Comparison of ENCODE assay signal across 14 cellular contexts in the genomic region with DNA sequence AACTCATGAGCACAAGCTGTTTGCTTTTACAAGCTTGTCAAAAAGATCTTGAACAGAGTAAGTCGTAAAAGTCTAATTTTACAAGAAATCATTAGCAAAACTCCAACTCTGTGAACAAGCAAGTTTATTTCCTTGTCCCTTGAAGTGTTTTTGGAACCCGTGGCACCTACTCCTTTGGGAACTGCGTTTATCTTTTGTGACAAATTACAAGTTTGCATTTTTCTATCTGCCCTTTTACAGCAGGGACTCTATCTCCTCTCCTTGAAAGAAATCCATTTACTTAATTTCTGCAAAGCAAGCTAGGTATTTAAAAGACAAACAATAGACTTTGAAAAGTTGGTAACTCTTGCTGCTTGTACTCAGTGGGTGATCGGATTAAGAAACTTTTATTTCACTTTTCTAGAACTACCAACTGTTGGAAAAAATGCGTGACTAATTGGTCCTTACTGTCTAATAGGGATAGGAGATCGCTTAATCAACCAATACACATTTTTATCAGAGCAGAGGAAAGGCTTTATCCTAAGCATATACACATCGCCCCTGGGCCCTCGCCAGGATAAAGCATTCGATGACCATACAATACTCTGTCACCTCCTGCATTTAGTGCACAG. TPM values are rescaled to one million over a fixed set of nuclear protein-coding genes. Genes with fewer than 3 reads are reported as not detected.
DNase-seq lines count a peak whose midpoint lies in the region; ATAC-seq and TF ChIP-seq lines count a peak whose summit lies in the region.
"Had no signal": no experiment of that assay in that cellular context is flagged by ENCODE, and none has a peak within 500 bp of the region (broad histone marks: within the 10 kb centered on the region; RNA-seq: fewer than 3 reads in every experiment).

No MANE protein-coding gene starts in this region.

- no peak overlapping the region for H2BK5ac ChIP-seq in mesenchymal stem cell (ENCODE audit: low read depth, low read length, poor library complexity, severe bottlenecking)

- H3K36me3 ChIP-seq in mesenchymal stem cell (ENCODE audit: control insufficient read depth in 1 of 2, insufficient read depth in 2 of 2, low read depth in 1 of 2, low read length in 2 of 2): no peaks in the 10 kb centered on the region
- no peaks in the 10 kb centered on the region for H3K36me3 ChIP-seq in upper lobe of right lung
- H3K36me3 ChIP-seq: pancreas had no signal

- no peaks in the 10 kb centered on the region for H3K9me3 Mint-ChIP-seq in activated CD8-positive, alpha-beta T cell treated with anti-CD3 and anti-CD28 coated beads for 36 hours
- no peaks in the 10 kb centered on the region for H3K9me3 Mint-ChIP-seq in activated CD8-positive, alpha-beta T cell treated with anti-CD3 and anti-CD28 coated beads, Interleukin-2, amount 10 ng/mL, durations not matched to agents 7 days and 5 days (ENCODE audit: insufficient read depth)
- H3K9me3 Mint-ChIP-seq: immature natural killer cell had no signal

- H3K27me3 Mint-ChIP-seq in activated CD8-positive, alpha-beta T cell treated with anti-CD3 and anti-CD28 coated beads for 36 hours: peaks cover 32% of the 10 kb centered on the region
- H3K27me3 Mint-ChIP-seq in activated CD8-positive, alpha-beta T cell treated with anti-CD3 and anti-CD28 coated beads, Interleukin-2, amount 10 ng/mL, durations not matched to agents 7 days and 5 days (ENCODE audit: low read depth): peaks cover 39% of the 10 kb centered on the region

- H3K9ac ChIP-seq in mesenchymal stem cell (ENCODE audit: low read length): no peak overlapping the region

- no peak overlapping the region for H4K91ac ChIP-seq in mesenchymal stem cell (ENCODE audit: low read length)

- H3K4me3 ChIP-seq in mesenchymal stem cell (ENCODE audit: insufficient read depth in 1 of 2, low read depth in 1 of 2, low read length in 2 of 2): peak overlapping the region in 1 of 2 experiments; percentile 79
- peak overlapping the region; percentile 77 for H3K4me3 ChIP-seq in upper lobe of right lung

- CTCF ChIA-PET in activated CD8-positive, alpha-beta T cell treated with anti-CD3 and anti-CD28 coated beads for 36 hours (lab: Charles Lee): no interaction called here
- CTCF ChIA-PET in activated CD8-positive, alpha-beta T cell treated with anti-CD3 and anti-CD28 coated beads, Interleukin-2, amount 10 ng/mL, durations not matched to agents 7 days and 5 days (lab: Charles Lee): no interaction called here

- peak overlapping the region; percentile 89 for H3K4me2 ChIP-seq in mesenchymal stem cell (ENCODE audit: low read length, poor library complexity, severe bottlenecking)

- peaks cover 10% of the 10 kb centered on the region for H3K79me1 ChIP-seq in mesenchymal stem cell (replicated peaks; ENCODE audit: low read length, poor library complexity, severe bottlenecking)

- H3K4me1 ChIP-seq in mesenchymal stem cell (ENCODE audit: control insufficient read depth, insufficient read depth, low read depth, low read length) (peaks cover 9% of the 10 kb centered on the region), upper lobe of right lung (peaks cover 4% of the 10 kb centered on the region)
- H3K4me1 ChIP-seq: pancreas had no signal

- H3K4me3 Mint-ChIP-seq in activated CD8-positive, alpha-beta T cell treated with anti-CD3 and anti-CD28 coated beads for 36 hours: no peak overlapping the region
- no peak overlapping the region for H3K4me3 Mint-ChIP-seq in activated CD8-positive, alpha-beta T cell treated with anti-CD3 and anti-CD28 coated beads, Interleukin-2, amount 10 ng/mL, durations not matched to agents 7 days and 5 days
- H3K4me3 Mint-ChIP-seq: immature natural killer cell had no signal

- peak overlapping the region in 1 of 2 experiments; percentile 3 for H3K4ac ChIP-seq in mesenchymal stem cell (ENCODE audit: low read depth in 1 of 2, low read length in 2 of 2)

- H4K8ac ChIP-seq in mesenchymal stem cell (ENCODE audit: low read length): no peak overlapping the region

- WGBS in mesenchymal stem cell: 1% methylated on average over 5 of the region's 9 CpGs

- H3K9me3 ChIP-seq in mesenchymal stem cell (ENCODE audit: control insufficient read depth, low read length) (no peaks in the 10 kb centered on the region), upper lobe of right lung (no peaks in the 10 kb centered on the region)
- H3K9me3 ChIP-seq: pancreas had no signal

- no peak overlapping the region for H3K27ac ChIP-seq in mesenchymal stem cell (ENCODE audit: low read length, poor library complexity, severe bottlenecking)
- H3K27ac ChIP-seq in upper lobe of right lung: no peak overlapping the region
- H3K27ac ChIP-seq: pancreas, RWPE1 had no signal

- no peak overlapping the region for H2AFZ ChIP-seq in mesenchymal stem cell (ENCODE audit: low read depth, low read length)

- intact Hi-C loops in activated CD8-positive, alpha-beta T cell treated with anti-CD3 and anti-CD28 coated beads for 36 hours (cut with micrococcal nuclease): no loop called here
- intact Hi-C loops in upper lobe of right lung (cut with DNase I): no loop called here
- intact Hi-C loops in posterior cingulate gyrus (cut with DNase I): no loop called here

- no peak for DNase-seq in activated CD8-positive, alpha-beta T cell treated with anti-CD3 and anti-CD28 coated beads for 36 hours
- DNase-seq in activated CD8-positive, alpha-beta T cell treated with anti-CD3 and anti-CD28 coated beads, Interleukin-2, amount 10 ng/mL, durations not matched to agents 7 days and 5 days: no peak
- DNase-seq in cerebellar cortex (ENCODE audit: low spot score) (peak; percentile 6), mesenchymal stem cell (peak; percentile 51), upper lobe of right lung (no peak), posterior cingulate gyrus (no peak), DMS114 treated with DMSO at 0.1 percent for 48 hours (lab: John Stamatoyannopoulos, UW; ENCODE audit: unreplicated experiment) (no peak), NCI-H510A (lab: John Stamatoyannopoulos, UW) (no peak)
- DNase-seq: activated CD4-positive, CD25-positive, alpha-beta regulatory T cell treated with anti-CD3 and anti-CD28 coated beads, Interleukin-2, amount 50 U/mL, for 72 hours; activated naive CD4-positive, alpha-beta T cell; immature natural killer cell; NCI-H2029 treated with DMSO at 0.1 percent for 48 hours; pancreas had no signal

- peak; percentile 30 for ATAC-seq in activated CD8-positive, alpha-beta T cell treated with anti-CD3 and anti-CD28 coated beads for 36 hours
- no peak for ATAC-seq in activated CD8-positive, alpha-beta T cell treated with anti-CD3 and anti-CD28 coated beads, Interleukin-2, amount 10 ng/mL, durations not matched to agents 7 days and 5 days
- ATAC-seq in upper lobe of right lung: no peak

- H3K14ac ChIP-seq in mesenchymal stem cell (ENCODE audit: low read length in 2 of 2): peak overlapping the region in 1 of 2 experiments; percentile 55

- H3K27ac Mint-ChIP-seq in activated CD8-positive, alpha-beta T cell treated with anti-CD3 and anti-CD28 coated beads for 36 hours: no peak overlapping the region
- H3K27ac Mint-ChIP-seq in activated CD8-positive, alpha-beta T cell treated with anti-CD3 and anti-CD28 coated beads, Interleukin-2, amount 10 ng/mL, durations not matched to agents 7 days and 5 days: no peak overlapping the region
- H3K27ac Mint-ChIP-seq: immature natural killer cell had no signal

- no peak for TF ChIP-seq CTCF in activated CD8-positive, alpha-beta T cell treated with anti-CD3 and anti-CD28 coated beads for 36 hours (IDR thresholded peaks at IDR 0.05)
- TF ChIP-seq CTCF in upper lobe of right lung (IDR thresholded peaks at IDR 0.05): no peak

- H3K27me3 ChIP-seq in mesenchymal stem cell (ENCODE audit: control insufficient read depth in 1 of 2, insufficient read depth in 1 of 2, low read length in 2 of 2): peaks cover 0 to 24% of the 10 kb centered on the region in 2 experiments
- H3K27me3 ChIP-seq in upper lobe of right lung: no peaks in the 10 kb centered on the region

- no peak overlapping the region for H2BK15ac ChIP-seq in mesenchymal stem cell (ENCODE audit: low read depth, poor library complexity, severe bottlenecking)

- no peaks in the 10 kb centered on the region for H3K4me1 Mint-ChIP-seq in activated CD8-positive, alpha-beta T cell treated with anti-CD3 and anti-CD28 coated beads for 36 hours (ENCODE audit: low read depth)
- peaks cover 3% of the 10 kb centered on the region for H3K4me1 Mint-ChIP-seq in activated CD8-positive, alpha-beta T cell treated with anti-CD3 and anti-CD28 coated beads, Interleukin-2, amount 10 ng/mL, durations not matched to agents 7 days and 5 days (ENCODE audit: low read depth)
- H3K4me1 Mint-ChIP-seq: immature natural killer cell had no signal

- POLR2A ChIA-PET in activated CD8-positive, alpha-beta T cell treated with anti-CD3 and anti-CD28 coated beads for 36 hours (lab: Charles Lee): no interaction called here
- POLR2A ChIA-PET in activated CD8-positive, alpha-beta T cell treated with anti-CD3 and anti-CD28 coated beads, Interleukin-2, amount 10 ng/mL, durations not matched to agents 7 days and 5 days (lab: Charles Lee): no interaction called here

- peak overlapping the region; percentile 67 to 72 for H3K18ac ChIP-seq in mesenchymal stem cell (ENCODE audit: low read depth in 1 of 2, low read length in 2 of 2)

- H2BK120ac ChIP-seq in mesenchymal stem cell (ENCODE audit: low read depth, low read length): no peak overlapping the region

- H3K23ac ChIP-seq in mesenchymal stem cell (ENCODE audit: low read length in 2 of 2): no peak overlapping the region

- H3K36me3 Mint-ChIP-seq in activated CD8-positive, alpha-beta T cell treated with anti-CD3 and anti-CD28 coated beads for 36 hours (ENCODE audit: low read depth): no peaks in the 10 kb centered on the region
- H3K36me3 Mint-ChIP-seq in activated CD8-positive, alpha-beta T cell treated with anti-CD3 and anti-CD28 coated beads, Interleukin-2, amount 10 ng/mL, durations not matched to agents 7 days and 5 days (ENCODE audit: low read depth): no peaks in the 10 kb centered on the region
- H3K36me3 Mint-ChIP-seq: immature natural killer cell had no signal

- H2BK12ac ChIP-seq in mesenchymal stem cell (ENCODE audit: low read length in 2 of 2): peak overlapping the region; percentile 43 to 59

- no peak overlapping the region for H2AK5ac ChIP-seq in mesenchymal stem cell (ENCODE audit: low read length, severe bottlenecking)

RNA-seq across cellular contexts. Expression of a gene that starts 1.9 kb away (rescaled TPM):
- total RNA-seq in activated CD8-positive, alpha-beta T cell treated with anti-CD3 and anti-CD28 coated beads for 36 hours: not detected
- total RNA-seq in activated CD8-positive, alpha-beta T cell treated with anti-CD3 and anti-CD28 coated beads, Interleukin-2, amount 10 ng/mL, durations not matched to agents 7 days and 5 days: not detected
- polyA plus RNA-seq in mesenchymal stem cell (2013, experiment 1 of 2): 6.8 TPM
- 6.4 TPM for polyA plus RNA-seq in mesenchymal stem cell (2013, experiment 2 of 2)
- 8.6 TPM for total RNA-seq in upper lobe of right lung
- polyA plus RNA-seq: immature natural killer cell had no signal

Comparison
In these comparisons a context has a peak if more than half of its experiments do, and no peak if none do; other contexts are left out.
1. DNase-seq: peak in cerebellar cortex (single experiment) and mesenchymal stem cell (single experiment); none in activated CD8-positive, alpha-beta T cell treated with anti-CD3 and anti-CD28 coated beads for 36 hours (single experiment), activated CD8-positive, alpha-beta T cell treated with anti-CD3 and anti-CD28 coated beads, Interleukin-2, amount 10 ng/mL, durations not matched to agents 7 days and 5 days (single experiment), upper lobe of right lung (single experiment), posterior cingulate gyrus (0 of 10), DMS114 treated with DMSO at 0.1 percent for 48 hours (single experiment) and NCI-H510A (single experiment).